9 cellular contexts compared by ENCODE assay signal in genomic region chr11:128904872-128905344, GRCh38. TPM values are rescaled to one million over a fixed set of nuclear protein-coding genes. Genes with fewer than 3 reads are reported as not detected.
A peak's percentile ranks its signal among the peaks of the same experiment; 100 is the strongest.
DNase-seq lines count a peak whose midpoint lies in the region; ATAC-seq, FAIRE-seq and TF ChIP-seq lines count a peak whose summit lies in the region.
"Had no signal": no experiment of that assay in that cellular context is flagged by ENCODE, and none has a peak within 500 bp of the region (broad histone marks: within the 10 kb centered on the region; RNA-seq: fewer than 3 reads in every experiment).

No MANE protein-coding gene starts in this region.

- no peak for TF ChIP-seq CTCF in D721Med (IDR thresholded peaks at IDR 0.05; ENCODE audit: insufficient read depth, missing control alignments)
- TF ChIP-seq CTCF in type B pancreatic cell (conservative IDR thresholded peaks at IDR 0.05) = no peak

- no peaks in the 10 kb centered on the region for H3K36me3 Mint-ChIP-seq in type B pancreatic cell

- ATAC-seq in GM21515 (IDR thresholded peaks at IDR 0.05; ENCODE audit: unreplicated experiment) = peak; percentile 28

- H3K27me3 Mint-ChIP-seq in type B pancreatic cell = peaks cover 82% of the 10 kb centered on the region

- no peaks in the 10 kb centered on the region for H3K9me3 Mint-ChIP-seq in type B pancreatic cell

- DNase-seq in D721Med (ENCODE audit: insufficient read length, low spot score) (peak; percentile 87), NAMALWA (ENCODE audit: low spot score) (peak; percentile 71), astrocyte of the hippocampus (ENCODE audit: low read depth, low spot score) (peak; percentile 38), left kidney (ENCODE audit: low read depth, low spot score) (peak; percentile 73), type B pancreatic cell (ENCODE audit: extremely low spot score, unreplicated experiment) (no peak), NCI-H1694 treated with DMSO at 0.1 percent for 48 hours (lab: John Stamatoyannopoulos, UW) (no peak)
- DNase-seq in activated CD8-positive, alpha-beta memory T cell treated with anti-CD3 and anti-CD28 coated beads, Interleukin-2, amount 50 U/mL, for 48 hours = no peak

- H3K27ac Mint-ChIP-seq in type B pancreatic cell = no peak overlapping the region

- H3K4me3 Mint-ChIP-seq in type B pancreatic cell = peak overlapping the region; percentile 80

- FAIRE-seq in D721Med (lab: Jason Lieb, UNC) = no peak

- peaks cover 24% of the 10 kb centered on the region for H3K4me1 Mint-ChIP-seq in type B pancreatic cell (ENCODE audit: unreplicated experiment)

RNA-seq across cellular contexts. Expression of gene KCNJ5, which starts 13.8 kb away (rescaled TPM):
- total RNA-seq in type B pancreatic cell (ENCODE audit: low replicate concordance) = 0.90 and 1.6 TPM in 2 replicates
- total RNA-seq: T-helper 1 cell treated with Interleukin-12 subunit alpha and Interleukin-12 subunit beta and Interleukin-4 antibody, amounts not matched to agents 30 ng/mL and 1 ng/mL, for 36 hours had no signal

RNA-seq across cellular contexts. Expression of gene TP53AIP1, which starts 37.8 kb away (rescaled TPM):
- total RNA-seq in type B pancreatic cell (ENCODE audit: low replicate concordance) = 0.24 and 0.69 TPM in 2 replicates
- total RNA-seq: T-helper 1 cell treated with Interleukin-12 subunit alpha and Interleukin-12 subunit beta and Interleukin-4 antibody, amounts not matched to agents 30 ng/mL and 1 ng/mL, for 36 hours had no signal

RNA-seq across cellular contexts. Expression of gene KCNJ1, which starts 37.8 kb away (rescaled TPM):
- 0.27 TPM in 1 of 2 replicates, not detected in the other for total RNA-seq in type B pancreatic cell (ENCODE audit: low replicate concordance)
- total RNA-seq: T-helper 1 cell treated with Interleukin-12 subunit alpha and Interleukin-12 subunit beta and Interleukin-4 antibody, amounts not matched to agents 30 ng/mL and 1 ng/mL, for 36 hours had no signal

Comparison
In these comparisons a context has a peak if more than half of its experiments do, and no peak if none do; other contexts are left out.
1. DNase-seq: peak in D721Med (single experiment), NAMALWA (single experiment), astrocyte of the hippocampus (single experiment) and left kidney (single experiment); none in type B pancreatic cell (single experiment), activated CD8-positive, alpha-beta memory T cell treated with anti-CD3 and anti-CD28 coated beads, Interleukin-2, amount 50 U/mL, for 48 hours (single experiment) and NCI-H1694 treated with DMSO at 0.1 percent for 48 hours (single experiment).